ENCODE assay signal across 33 cellular contexts in genomic region chr12:71565568-71565967, GRCh38.
"Had no signal": no experiment of that assay in that cellular context is flagged by ENCODE, and none has a peak within 500 bp of the region (broad histone marks: within the 10 kb centered on the region; RNA-seq: fewer than 3 reads in every experiment).

No MANE protein-coding gene starts in this region.

- H3K27ac ChIP-seq: ascending aorta, body of pancreas, breast epithelium, Peyer's patch, SJSA1 had no signal

- H3K36me3 ChIP-seq: ascending aorta, breast epithelium, MG63, Peyer's patch, SJSA1 had no signal

- H3K4me3 ChIP-seq: ascending aorta, body of pancreas, breast epithelium, MG63, Peyer's patch, SJSA1 had no signal

- H3K9me3 ChIP-seq: ascending aorta, body of pancreas, breast epithelium, MG63, Peyer's patch, SJSA1 had no signal

- H3K4me3 Mint-ChIP-seq: activated CD4-positive, alpha-beta T cell treated with anti-CD3 and anti-CD28 coated beads for 36 hours; activated CD4-positive, alpha-beta T cell treated with anti-CD3 and anti-CD28 coated beads, Interleukin-2, amount 10 ng/mL, durations not matched to agents 7 days and 5 days; activated CD8-positive, alpha-beta T cell treated with anti-CD3 and anti-CD28 coated beads, Interleukin-2, amount 10 ng/mL, durations not matched to agents 7 days and 5 days; activated naive CD4-positive, alpha-beta T cell treated with anti-CD3 and anti-CD28 coated beads, Interleukin-2, amount 50 U/mL, for 24 hours; activated naive CD8-positive, alpha-beta T cell treated with anti-CD3 and anti-CD28 coated beads, Interleukin-2, amount 10 ng/mL, durations not matched to agents 7 days and 5 days; activated T-cell treated with anti-CD3 and anti-CD28 coated beads, Interleukin-2, amount 50 U/mL, for 24 hours had no signal

- H3K4me1 Mint-ChIP-seq: activated CD4-positive, alpha-beta T cell treated with anti-CD3 and anti-CD28 coated beads for 36 hours; activated CD4-positive, alpha-beta T cell treated with anti-CD3 and anti-CD28 coated beads, Interleukin-2, amount 10 ng/mL, durations not matched to agents 7 days and 5 days; activated naive CD4-positive, alpha-beta T cell treated with anti-CD3 and anti-CD28 coated beads, Interleukin-2, amount 50 U/mL, for 24 hours; activated naive CD8-positive, alpha-beta T cell treated with anti-CD3 and anti-CD28 coated beads, Interleukin-2, amount 10 ng/mL, durations not matched to agents 7 days and 5 days had no signal

- H3K9me3 Mint-ChIP-seq: activated CD4-positive, alpha-beta T cell treated with anti-CD3 and anti-CD28 coated beads, Interleukin-2, amount 10 ng/mL, durations not matched to agents 7 days and 5 days; activated naive CD4-positive, alpha-beta T cell treated with anti-CD3 and anti-CD28 coated beads, Interleukin-2, amount 50 U/mL, for 24 hours; activated naive CD8-positive, alpha-beta T cell treated with anti-CD3 and anti-CD28 coated beads, Interleukin-2, amount 10 ng/mL, durations not matched to agents 7 days and 5 days; activated T-cell treated with anti-CD3 and anti-CD28 coated beads, Interleukin-2, amount 50 U/mL, for 24 hours; activated T-helper 2 cell treated with anti-CD3 and anti-CD28 coated beads, Interferon-gamma antibody, Interleukin-2, Interleukin-4, amounts not matched to agents 10 μg/mL and 5 μg/mL and 100 μg/mL, durations not matched to agents 14 hours and 24 hours and 36 hours had no signal

- ATAC-seq: activated CD4-positive, alpha-beta T cell treated with anti-CD3 and anti-CD28 coated beads for 36 hours; activated CD4-positive, CD25-positive, alpha-beta regulatory T cell treated with anti-CD3 and anti-CD28 coated beads, Interleukin-2, amount 50 U/mL, for 24 hours; activated CD8-positive, alpha-beta T cell treated with anti-CD3 and anti-CD28 coated beads, Interleukin-2, amount 10 ng/mL, durations not matched to agents 7 days and 5 days; body of pancreas; PC-3 had no signal

- H3K4me1 ChIP-seq: ascending aorta, body of pancreas, breast epithelium, Peyer's patch, SJSA1 had no signal

- DNase-seq: activated CD4-positive, alpha-beta T cell treated with anti-CD3 and anti-CD28 coated beads for 36 hours; activated CD4-positive, alpha-beta T cell treated with anti-CD3 and anti-CD28 coated beads, Interleukin-2, amount 10 ng/mL, durations not matched to agents 7 days and 5 days; activated CD4-positive, alpha-beta T cell treated with anti-CD3 and anti-CD28 coated beads, Interleukin-2, amount 50 U/mL, for 48 hours; activated CD8-positive, alpha-beta T cell treated with anti-CD3 and anti-CD28 coated beads, Interleukin-2, amount 10 ng/mL, durations not matched to agents 7 days and 5 days; activated gamma-delta T cell; activated naive CD4-positive, alpha-beta T cell treated with Interleukin-2 at 50 U/mL for 16 hours; activated naive CD8-positive, alpha-beta T cell treated with anti-CD3 and anti-CD28 coated beads, Interleukin-2, amount 10 ng/mL, durations not matched to agents 7 days and 5 days; activated T-cell treated with anti-CD3 and anti-CD28 coated beads, Interleukin-2, amount 50 U/mL, for 24 hours; amygdala; body of pancreas; Kasumi-1; MG63; NCI-H1048; NCI-H1105 treated with DMSO at 0.1 percent for 48 hours; NCI-H1436; NCI-H1694; NCI-H1930; NCI-H2081 treated with DMSO at 0.1 percent for 48 hours; NCI-H226; NCI-H446 treated with DMSO at 0.1 percent for 48 hours; NCI-H524 treated with DMSO at 0.1 percent for 48 hours; PC-3; Peyer's patch; RPMI8226; SHP77 treated with DMSO at 0.1 percent for 48 hours; SW 1271 had no signal

- FAIRE-seq: TTC549 had no signal

- H3K27ac Mint-ChIP-seq: activated CD4-positive, alpha-beta T cell treated with anti-CD3 and anti-CD28 coated beads for 36 hours; activated CD4-positive, alpha-beta T cell treated with anti-CD3 and anti-CD28 coated beads, Interleukin-2, amount 10 ng/mL, durations not matched to agents 7 days and 5 days; activated CD8-positive, alpha-beta T cell treated with anti-CD3 and anti-CD28 coated beads, Interleukin-2, amount 10 ng/mL, durations not matched to agents 7 days and 5 days; activated naive CD4-positive, alpha-beta T cell treated with anti-CD3 and anti-CD28 coated beads, Interleukin-2, amount 50 U/mL, for 24 hours; activated naive CD8-positive, alpha-beta T cell treated with anti-CD3 and anti-CD28 coated beads, Interleukin-2, amount 10 ng/mL, durations not matched to agents 7 days and 5 days; activated T-cell treated with anti-CD3 and anti-CD28 coated beads, Interleukin-2, amount 50 U/mL, for 24 hours; activated T-helper 2 cell treated with anti-CD3 and anti-CD28 coated beads, Interferon-gamma antibody, Interleukin-2, Interleukin-4, amounts not matched to agents 10 μg/mL and 5 μg/mL and 100 μg/mL, durations not matched to agents 14 hours and 24 hours and 36 hours had no signal

- H3K27me3 ChIP-seq: ascending aorta, body of pancreas, breast epithelium, MG63, Peyer's patch had no signal

- H3K36me3 Mint-ChIP-seq: activated naive CD4-positive, alpha-beta T cell treated with anti-CD3 and anti-CD28 coated beads, Interleukin-2, amount 50 U/mL, for 24 hours; activated naive CD8-positive, alpha-beta T cell treated with anti-CD3 and anti-CD28 coated beads, Interleukin-2, amount 10 ng/mL, durations not matched to agents 7 days and 5 days had no signal
